16 cellular contexts compared by ENCODE assay signal in genomic region chr13:98537740-98538139, GRCh38.
"Had no signal": no experiment of that assay in that cellular context is flagged by ENCODE, and none has a peak within 500 bp of the region (broad histone marks: within the 10 kb centered on the region; RNA-seq: fewer than 3 reads in every experiment).

No MANE protein-coding gene starts in this region.

- H3K27ac Mint-ChIP-seq: mesothelial cell of epicardium had no signal

- H3K9me3 Mint-ChIP-seq: activated CD4-positive, alpha-beta T cell treated with anti-CD3 and anti-CD28 coated beads, Interleukin-2, amount 10 ng/mL, durations not matched to agents 7 days and 5 days; activated T-helper 1 cell treated with anti-CD3 and anti-CD28 coated beads, Interleukin-12 subunit alpha, Interleukin-12 subunit beta, Interleukin-2, Interleukin-4 antibody, amounts not matched to agents 30 ng/mL and 10 ng/mL and 1 ng/mL, durations not matched to agents 14 hours and 24 hours and 36 hours; mesothelial cell of epicardium; T-cell; type B pancreatic cell had no signal

- H3K27ac ChIP-seq: brain microvascular endothelial cell, stomach had no signal

- ATAC-seq: left lobe of liver had no signal

- DNase-seq: activated CD4-positive, alpha-beta T cell treated with anti-CD3 and anti-CD28 coated beads, Interleukin-2, amount 10 ng/mL, durations not matched to agents 7 days and 5 days; activated naive CD4-positive, alpha-beta T cell treated with Interleukin-2 at 50 U/mL for 16 hours; aorta; brain microvascular endothelial cell; central memory CD4-positive, alpha-beta T cell; erythroblast; foreskin melanocyte; occipital lobe; retina; stomach; T1000 had no signal

- H3K4me3 Mint-ChIP-seq: activated CD4-positive, alpha-beta T cell treated with anti-CD3 and anti-CD28 coated beads, Interleukin-2, amount 10 ng/mL, durations not matched to agents 7 days and 5 days; activated T-helper 1 cell treated with anti-CD3 and anti-CD28 coated beads, Interleukin-12 subunit alpha, Interleukin-12 subunit beta, Interleukin-2, Interleukin-4 antibody, amounts not matched to agents 30 ng/mL and 10 ng/mL and 1 ng/mL, durations not matched to agents 14 hours and 24 hours and 36 hours; mesothelial cell of epicardium; type B pancreatic cell had no signal

- H3K9me3 ChIP-seq: stomach had no signal

- H3K36me3 ChIP-seq: brain microvascular endothelial cell had no signal

- H3K27me3 Mint-ChIP-seq: activated CD4-positive, alpha-beta T cell treated with anti-CD3 and anti-CD28 coated beads, Interleukin-2, amount 10 ng/mL, durations not matched to agents 7 days and 5 days; T-cell; type B pancreatic cell had no signal

- H3K27me3 ChIP-seq: brain microvascular endothelial cell, stomach had no signal

- H3K4me3 ChIP-seq: stomach had no signal
